In the genomic region with DNA sequence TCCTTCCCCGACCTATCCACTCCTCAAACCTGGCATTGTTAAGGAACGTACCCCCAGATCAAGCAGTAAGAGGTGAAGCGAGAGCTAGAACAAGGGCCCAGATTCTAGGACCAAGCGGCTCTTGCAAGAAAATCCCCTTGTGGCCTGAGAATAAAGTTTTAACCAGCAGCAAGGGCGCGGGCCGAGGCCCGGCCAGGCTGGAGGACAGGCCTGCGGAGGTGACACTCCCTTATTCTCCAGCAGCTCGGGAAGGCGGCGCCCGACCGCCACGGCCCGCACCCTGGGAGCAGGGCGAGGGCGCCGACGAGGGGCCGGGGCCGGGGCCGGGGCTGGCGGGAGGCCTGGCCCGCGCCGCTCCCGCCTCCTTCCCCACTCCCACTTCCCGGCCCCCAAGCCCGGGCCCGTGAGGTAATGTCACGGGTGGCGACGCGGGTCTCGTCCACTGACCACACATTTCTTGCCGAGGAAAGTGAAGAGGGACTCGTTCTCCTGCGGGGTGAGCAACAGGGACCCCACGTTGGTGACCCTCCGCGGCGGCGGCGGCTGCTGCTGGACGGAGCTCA, we compare ENCODE assay signal across 8 cellular contexts. TPM values are rescaled to one million over a fixed set of nuclear protein-coding genes. Genes with fewer than 3 reads are reported as not detected.
DNase-seq lines count a peak whose midpoint lies in the region; ATAC-seq and TF ChIP-seq lines count a peak whose summit lies in the region.

No MANE protein-coding gene starts in this region.

- H3K4me2 ChIP-seq in hepatocyte = peak overlapping the region; percentile 83

- H3K4me1 ChIP-seq in Panc1 (ENCODE audit: control insufficient read depth, insufficient read depth, low read length) = peaks cover 25% of the 10 kb centered on the region
- peaks cover 40% of the 10 kb centered on the region for H3K4me1 ChIP-seq in hepatocyte (ENCODE audit: insufficient read depth)
- peaks cover 26% of the 10 kb centered on the region for H3K4me1 ChIP-seq in rectal smooth muscle tissue (ENCODE audit: control insufficient read depth, insufficient read depth, low read length)

- H3K9ac ChIP-seq in rectal smooth muscle tissue (ENCODE audit: low read length) = peak overlapping the region; percentile 77

- peak overlapping the region; percentile 88 for H3K27ac ChIP-seq in Panc1 (ENCODE audit: low read length)
- H3K27ac ChIP-seq in hepatocyte = peak overlapping the region; percentile 98
- H3K27ac ChIP-seq in rectal smooth muscle tissue (ENCODE audit: low read depth, low read length) = peak overlapping the region; percentile 94

- H3K9me3 ChIP-seq in Panc1 (ENCODE audit: control insufficient read depth, insufficient read depth, low read depth, low read length) = no peaks in the 10 kb centered on the region
- H3K9me3 ChIP-seq in hepatocyte (ENCODE audit: low read depth) = no peaks in the 10 kb centered on the region

- WGBS in hepatocyte (ENCODE audit: low lambda C conversion rate, missing lambda C conversion rate) = under 1% methylated on average over 30 of the region's 46 CpGs

- no TSS peak for BruUV-seq in Panc1 (replicated peaks; lab: Mats Ljungman, UMichigan)

- peak; percentile 17 for ATAC-seq in GM18517 (IDR thresholded peaks at IDR 0.05; ENCODE audit: unreplicated experiment)
- ATAC-seq in HG03045 (IDR thresholded peaks at IDR 0.05; ENCODE audit: unreplicated experiment) = peak; percentile 21
- ATAC-seq in Panc1 = peak; percentile 33

- H2AFZ ChIP-seq in hepatocyte = peak overlapping the region; percentile 66

- POLR2A ChIA-PET in Panc1 (lab: Charles Lee) = no interaction called here

- H3K4me3 ChIP-seq in Panc1 (ENCODE audit: low read depth in 2 of 2, low read length in 2 of 2) (peak overlapping the region; percentile 76 to 98), astrocyte of the cerebellum (ENCODE audit: low read depth, low read length) (peak overlapping the region; percentile 81), hepatocyte (peak overlapping the region; percentile 88), rectal smooth muscle tissue (ENCODE audit: low read length) (peak overlapping the region; percentile 89)

- CTCF ChIA-PET in Panc1 (lab: Charles Lee) = no interaction called here

- H3K79me2 ChIP-seq in hepatocyte = peaks cover 74% of the 10 kb centered on the region

- TF ChIP-seq CTCF in Panc1 (IDR thresholded peaks at IDR 0.05) (no peak), astrocyte of the cerebellum (IDR thresholded peaks at IDR 0.05; ENCODE audit: low read depth, low read length, missing control alignments) (no peak), hepatocyte (IDR thresholded peaks at IDR 0.05; ENCODE audit: poor library complexity) (no peak)

- in situ Hi-C loops in ACHN (cut with HindIII; ENCODE audit: low pct_ligation_motif_present, low pct_unique_long_range_greater_than_20kb, low sequenced_read_pairs) = no loop called here
- in situ Hi-C loops in Panc1 (cut with HindIII; ENCODE audit: low pct_unique_long_range_greater_than_20kb, low sequenced_read_pairs) = no loop called here
- in situ Hi-C loops in astrocyte of the cerebellum (cut with HindIII; ENCODE audit: low sequenced_read_pairs) = no loop called here

- H4K20me1 ChIP-seq in hepatocyte (ENCODE audit: insufficient read depth, poor library complexity, severe bottlenecking) = peaks cover 41% of the 10 kb centered on the region

- no peaks in the 10 kb centered on the region for H3K27me3 ChIP-seq in Panc1 (ENCODE audit: control insufficient read depth, insufficient read depth, low read length)
- no peaks in the 10 kb centered on the region for H3K27me3 ChIP-seq in hepatocyte
- H3K27me3 ChIP-seq in rectal smooth muscle tissue (ENCODE audit: control insufficient read depth, insufficient read depth, low read length) = no peaks in the 10 kb centered on the region

- intact Hi-C loops in Panc1 (cut with micrococcal nuclease; ENCODE audit: unreplicated experiment) = no loop called here

- H3K36me3 ChIP-seq in Panc1 (ENCODE audit: control insufficient read depth, insufficient read depth, low read length) = peaks cover 4% of the 10 kb centered on the region; the same call in 1 of the 2 replicates
- no peaks in the 10 kb centered on the region for H3K36me3 ChIP-seq in hepatocyte (replicated peaks; ENCODE audit: insufficient read depth, low read depth)
- H3K36me3 ChIP-seq in rectal smooth muscle tissue (ENCODE audit: control insufficient read depth, insufficient read depth, low read length) = no peaks in the 10 kb centered on the region

- H3K9me2 ChIP-seq in hepatocyte (replicated peaks; ENCODE audit: insufficient read depth) = no peaks in the 10 kb centered on the region

- DNase-seq in ACHN (peak; percentile 61), Panc1 (ENCODE audit: low read depth, low spot score) (no peak), astrocyte of the cerebellum (ENCODE audit: low read depth) (no peak), hepatocyte (ENCODE audit: low spot score) (peak; percentile 68), NCI-H446 (lab: John Stamatoyannopoulos, UW) (no peak)

RNA-seq across cellular contexts. Expression of gene WASL, which starts 0.6 kb away (rescaled TPM):
- total RNA-seq in Panc1 (2021; ENCODE audit: unreplicated experiment) = 29.6 TPM
- polyA plus RNA-seq in Panc1 (2012; ENCODE audit: insufficient read length) = 14.9 TPM
- 41.9 and 48.9 TPM in 2 replicates for total RNA-seq in hepatocyte
- polyA plus RNA-seq in hepatocyte = 29.0 and 36.8 TPM in 2 replicates

Comparison
In these comparisons a context has a peak if more than half of its experiments do, and no peak if none do; other contexts are left out.
1. DNase-seq: peak in ACHN (single experiment) and hepatocyte (single experiment); none in Panc1 (single experiment), astrocyte of the cerebellum (single experiment) and NCI-H446 (0 of 2).
2. Peak in every context shown above with its lines, with median percentiles within 50 percentile points of each other: ATAC-seq, H3K27ac ChIP-seq and H3K4me3 ChIP-seq.